ENCODE assay signal across 22 cellular contexts in the genomic region with DNA sequence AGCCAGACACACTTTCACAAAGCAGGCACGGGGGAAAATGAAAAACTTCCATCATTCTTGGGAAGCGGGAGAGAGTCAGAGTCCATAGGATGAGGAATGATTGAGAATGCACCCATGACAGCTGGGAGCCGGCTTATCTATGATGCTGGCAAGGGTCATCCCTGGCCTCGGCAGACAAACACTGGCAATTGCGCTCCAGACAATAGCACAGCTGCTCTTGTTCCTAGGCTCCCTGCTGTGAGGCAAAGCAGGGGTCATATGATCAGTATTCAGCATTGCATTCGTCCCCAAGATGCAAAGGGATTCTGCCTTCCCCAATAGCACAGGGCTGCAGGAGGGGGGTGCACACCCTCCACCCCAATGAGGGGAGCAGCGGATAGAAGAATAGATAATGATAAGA. TPM values are rescaled to one million over a fixed set of nuclear protein-coding genes. Genes with fewer than 3 reads are reported as not detected.
DNase-seq lines count a peak whose midpoint lies in the region; TF ChIP-seq lines count a peak whose summit lies in the region.
"Had no signal": no experiment of that assay in that cellular context is flagged by ENCODE, and none has a peak within 500 bp of the region (broad histone marks: within the 10 kb centered on the region; RNA-seq: fewer than 3 reads in every experiment).

No MANE protein-coding gene starts in this region.

- H3K4me3 Mint-ChIP-seq in CD14-positive monocyte (no peak overlapping the region), neural crest cell (no peak overlapping the region)
- H3K4me3 Mint-ChIP-seq in activated naive CD4-positive, alpha-beta T cell treated with anti-CD3 and anti-CD28 coated beads, Interleukin-2, amount 10 ng/mL, durations not matched to agents 7 days and 5 days = no peak overlapping the region
- H3K4me3 Mint-ChIP-seq: activated naive CD8-positive, alpha-beta T cell; activated T-cell treated with anti-CD3 and anti-CD28 coated beads, Interleukin-2, amount 50 U/mL, for 72 hours; T-helper 2 cell treated with Interferon-gamma antibody and Interleukin-4, amounts not matched to agents 5 μg/mL and 100 μg/mL, for 36 hours had no signal

- CTCF ChIA-PET in activated naive CD4-positive, alpha-beta T cell treated with anti-CD3 and anti-CD28 coated beads, Interleukin-2, amount 10 ng/mL, durations not matched to agents 7 days and 5 days (lab: Charles Lee) = no interaction called here

- H3K36me3 ChIP-seq in WERI-Rb-1 = no peaks in the 10 kb centered on the region
- H3K36me3 ChIP-seq: left ventricle myocardium inferior, right lobe of liver, transverse colon had no signal

- peak overlapping the region; percentile 55 for H3K27ac ChIP-seq in WERI-Rb-1
- H3K27ac ChIP-seq: left ventricle myocardium inferior, right lobe of liver, transverse colon had no signal

- TF ChIP-seq CTCF in CD14-positive monocyte (IDR thresholded peaks at IDR 0.05) = no peak
- TF ChIP-seq CTCF in WERI-Rb-1 (IDR thresholded peaks at IDR 0.05; ENCODE audit: low read depth, low read length) = no peak
- no peak for TF ChIP-seq CTCF in neural crest cell (conservative IDR thresholded peaks at IDR 0.05)

- H3K9me3 ChIP-seq in WERI-Rb-1 (ENCODE audit: severe bottlenecking) = no peaks in the 10 kb centered on the region
- H3K9me3 ChIP-seq: left ventricle myocardium inferior, right lobe of liver, transverse colon had no signal

- peaks cover 83 to 87% of the 10 kb centered on the region in 2 donors for H3K36me3 Mint-ChIP-seq in CD14-positive monocyte
- no peaks in the 10 kb centered on the region for H3K36me3 Mint-ChIP-seq in neural crest cell (ENCODE audit: low read depth)
- no peaks in the 10 kb centered on the region for H3K36me3 Mint-ChIP-seq in activated naive CD4-positive, alpha-beta T cell treated with anti-CD3 and anti-CD28 coated beads, Interleukin-2, amount 10 ng/mL, durations not matched to agents 7 days and 5 days
- H3K36me3 Mint-ChIP-seq: activated naive CD8-positive, alpha-beta T cell had no signal

- H3K9me3 Mint-ChIP-seq in CD14-positive monocyte (peaks cover 0 to 5% (median 2%) of the 10 kb centered on the region in 7 donors), neural crest cell (no peaks in the 10 kb centered on the region)
- peaks cover 2% of the 10 kb centered on the region for H3K9me3 Mint-ChIP-seq in activated naive CD4-positive, alpha-beta T cell treated with anti-CD3 and anti-CD28 coated beads, Interleukin-2, amount 10 ng/mL, durations not matched to agents 7 days and 5 days
- H3K9me3 Mint-ChIP-seq: activated T-cell treated with anti-CD3 and anti-CD28 coated beads, Interleukin-2, amount 50 U/mL, for 72 hours had no signal

- H3K27ac Mint-ChIP-seq in CD14-positive monocyte (peak overlapping the region; percentile 18 to 88 (median 45)), neural crest cell (ENCODE audit: unreplicated experiment) (no peak overlapping the region)
- no peak overlapping the region for H3K27ac Mint-ChIP-seq in activated naive CD4-positive, alpha-beta T cell treated with anti-CD3 and anti-CD28 coated beads, Interleukin-2, amount 10 ng/mL, durations not matched to agents 7 days and 5 days
- H3K27ac Mint-ChIP-seq: activated naive CD8-positive, alpha-beta T cell; activated T-cell treated with anti-CD3 and anti-CD28 coated beads, Interleukin-2, amount 50 U/mL, for 72 hours; T-helper 2 cell treated with Interferon-gamma antibody and Interleukin-4, amounts not matched to agents 5 μg/mL and 100 μg/mL, for 36 hours had no signal

- intact Hi-C loops in CD14-positive monocyte (cut with micrococcal nuclease) = no loop called here

- no peaks in the 10 kb centered on the region for H3K27me3 ChIP-seq in WERI-Rb-1 (ENCODE audit: insufficient read depth, low read depth, severe bottlenecking)
- H3K27me3 ChIP-seq: right lobe of liver, transverse colon had no signal

- H3K4me1 Mint-ChIP-seq in CD14-positive monocyte = peaks cover 98% of the 10 kb centered on the region
- peaks cover 47% of the 10 kb centered on the region for H3K4me1 Mint-ChIP-seq in neural crest cell
- H3K4me1 Mint-ChIP-seq in activated naive CD4-positive, alpha-beta T cell treated with anti-CD3 and anti-CD28 coated beads, Interleukin-2, amount 10 ng/mL, durations not matched to agents 7 days and 5 days = peaks cover 18% of the 10 kb centered on the region

- DNase-seq in CD14-positive monocyte (ENCODE audit: low spot score) (no peak), NCI-H146 treated with DMSO at 0.1 percent for 48 hours (lab: John Stamatoyannopoulos, UW; ENCODE audit: unreplicated experiment) (peak; percentile 92), WERI-Rb-1 (peak; percentile 95), neural crest cell (ENCODE audit: low read depth, low spot score) (peak; percentile 16), kidney glomerular epithelial cell (lab: John Stamatoyannopoulos, UW) (no peak), AG20443 (ENCODE audit: low spot score) (no peak), NCI-H526 treated with DMSO at 0.1 percent for 48 hours (lab: John Stamatoyannopoulos, UW) (no peak)
- DNase-seq in activated naive CD4-positive, alpha-beta T cell treated with anti-CD3 and anti-CD28 coated beads, Interleukin-2, amount 10 ng/mL, durations not matched to agents 7 days and 5 days = no peak
- DNase-seq: activated CD4-positive, CD25-positive, alpha-beta regulatory T cell treated with anti-CD3 and anti-CD28 coated beads, Interleukin-2, amount 50 U/mL, for 72 hours; activated T-cell treated with anti-CD3 and anti-CD28 coated beads, Interleukin-2, amount 50 U/mL, for 72 hours; Calu3; H7; left ventricle myocardium inferior; NCI-H1694 treated with DMSO at 0.1 percent for 48 hours; NCI-H774; right lobe of liver; stimulated activated naive CD8-positive, alpha-beta T cell treated with anti-CD3 and anti-CD28 coated beads, Interleukin-15, Interleukin-2, amounts not matched to agents 100 U/mL and 50 U/mL, for 24 hours; transverse colon had no signal

- H3K27me3 Mint-ChIP-seq in CD14-positive monocyte (ENCODE audit: low read depth in 3 of 3) (peaks cover 0 to 3% (median 2%) of the 10 kb centered on the region in 3 donors), neural crest cell (ENCODE audit: low read depth) (no peaks in the 10 kb centered on the region)
- H3K27me3 Mint-ChIP-seq in activated naive CD4-positive, alpha-beta T cell treated with anti-CD3 and anti-CD28 coated beads, Interleukin-2, amount 10 ng/mL, durations not matched to agents 7 days and 5 days = peaks cover 32% of the 10 kb centered on the region

- no peak overlapping the region for H3K4me3 ChIP-seq in WERI-Rb-1 (ENCODE audit: low read depth, low read length)
- H3K4me3 ChIP-seq: left ventricle myocardium inferior, right lobe of liver, transverse colon had no signal

RNA-seq across cellular contexts. Expression of a gene that starts 33.0 kb away (rescaled TPM):
- 100 to 1,000 TPM in 1 of 2 donors, 10 to 100 TPM in 1; 72.4 to 101 TPM for polyA plus RNA-seq in CD14-positive monocyte
- 10.2 and 11.1 TPM in 2 replicates for total RNA-seq in neural crest cell
- total RNA-seq: G401, HepG2 had no signal

Comparison
In these comparisons a context has a peak if more than half of its experiments do, and no peak if none do; other contexts are left out.
1. DNase-seq: peak in NCI-H146 treated with DMSO at 0.1 percent for 48 hours (single experiment), WERI-Rb-1 (single experiment) and neural crest cell (single experiment); none in CD14-positive monocyte (single experiment), kidney glomerular epithelial cell (single experiment), activated naive CD4-positive, alpha-beta T cell treated with anti-CD3 and anti-CD28 coated beads, Interleukin-2, amount 10 ng/mL, durations not matched to agents 7 days and 5 days (single experiment), AG20443 (single experiment) and NCI-H526 treated with DMSO at 0.1 percent for 48 hours (single experiment).
2. H3K27ac Mint-ChIP-seq: peak in CD14-positive monocyte (7 of 7); none in neural crest cell (single experiment) and activated naive CD4-positive, alpha-beta T cell treated with anti-CD3 and anti-CD28 coated beads, Interleukin-2, amount 10 ng/mL, durations not matched to agents 7 days and 5 days (single experiment).